ENCODE assay signal across 13 cellular contexts in genomic region chr12:75852143-75852542, GRCh38.
DNase-seq lines count a peak whose midpoint lies in the region; ATAC-seq and TF ChIP-seq lines count a peak whose summit lies in the region.
"Had no signal": no experiment of that assay in that cellular context is flagged by ENCODE, and none has a peak within 500 bp of the region (broad histone marks: within the 10 kb centered on the region; RNA-seq: fewer than 3 reads in every experiment).

No MANE protein-coding gene starts in this region.

- H3K9ac ChIP-seq in BLaER1 (no peak overlapping the region), PC-3 (ENCODE audit: low read length) (peak overlapping the region; percentile 42; the same call in 1 of the 2 replicates)

- no peak overlapping the region for H3K4me3 ChIP-seq in BLaER1
- H3K4me3 ChIP-seq in PC-3 (ENCODE audit: low read length): no peak overlapping the region
- H3K4me3 ChIP-seq in fibroblast of the aortic adventitia (ENCODE audit: low read depth, low read length): no peak overlapping the region

- H3K27ac ChIP-seq in BLaER1 (no peak overlapping the region), PC-3 (ENCODE audit: low read length) (peak overlapping the region; percentile 93)

- H3F3A ChIP-seq in PC-3 (ENCODE audit: low read length, unreplicated experiment): no peaks in the 10 kb centered on the region

- H4K20me1 ChIP-seq in BLaER1 (no peaks in the 10 kb centered on the region), PC-3 (ENCODE audit: low read length) (no peaks in the 10 kb centered on the region)

- no peaks in the 10 kb centered on the region for H3K9me2 ChIP-seq in PC-3 (replicated peaks; ENCODE audit: low read length)

- intact Hi-C loops in PC-3 (cut with micrococcal nuclease): no loop called here

- H3K27me3 Mint-ChIP-seq in HFFc6 (ENCODE audit: insufficient read depth): no peaks in the 10 kb centered on the region; the same call in none of the 2 replicates

- H3K4me2 ChIP-seq in BLaER1 (peak overlapping the region; percentile 79), PC-3 (ENCODE audit: low read length) (peak overlapping the region; percentile 60)

- no peaks in the 10 kb centered on the region for H3K27me3 ChIP-seq in BLaER1
- H3K27me3 ChIP-seq in PC-3 (ENCODE audit: low read length): no peaks in the 10 kb centered on the region

- H3K36me3 ChIP-seq in BLaER1: no peaks in the 10 kb centered on the region
- no peaks in the 10 kb centered on the region for H3K36me3 ChIP-seq in PC-3 (ENCODE audit: low read depth, low read length)

- CTCF ChIA-PET in PC-3 (lab: Charles Lee): no interaction called here

- POLR2A ChIA-PET in PC-3 (lab: Charles Lee; ENCODE audit: unreplicated experiment): no interaction called here

- H3K9me3 ChIP-seq in BLaER1: no peaks in the 10 kb centered on the region
- no peaks in the 10 kb centered on the region for H3K9me3 ChIP-seq in PC-3 (ENCODE audit: low read length)

- H3K4me3 Mint-ChIP-seq in HFFc6: no peak overlapping the region
- H3K4me3 Mint-ChIP-seq: activated CD4-positive, alpha-beta memory T cell treated with anti-CD3 and anti-CD28 coated beads, Interleukin-2, amount 10 ng/mL, durations not matched to agents 7 days and 5 days; nephron progenitor cell; T-helper 2 cell treated with Interferon-gamma antibody and Interleukin-4, amounts not matched to agents 5 μg/mL and 100 μg/mL, for 36 hours had no signal

- H3K4me1 ChIP-seq in BLaER1: peaks cover 52% of the 10 kb centered on the region
- peaks cover 44% of the 10 kb centered on the region for H3K4me1 ChIP-seq in PC-3 (ENCODE audit: insufficient read depth, low read length)

- peak; percentile 35 for DNase-seq in HFFc6
- DNase-seq in PC-3: peak; percentile 72
- DNase-seq in fibroblast of the aortic adventitia (ENCODE audit: low read depth): peak; percentile 43
- no peak for DNase-seq in superior temporal gyrus (ENCODE audit: extremely low spot score)
- DNase-seq: activated CD4-positive, alpha-beta memory T cell treated with anti-CD3 and anti-CD28 coated beads, Interleukin-2, amount 10 ng/mL, durations not matched to agents 7 days and 5 days; hippocampal formation; left ventricle myocardium superior; nephron progenitor cell had no signal

- H3K9me3 Mint-ChIP-seq in HFFc6: no peaks in the 10 kb centered on the region
- H3K9me3 Mint-ChIP-seq: activated CD4-positive, alpha-beta memory T cell treated with anti-CD3 and anti-CD28 coated beads, Interleukin-2, amount 10 ng/mL, durations not matched to agents 7 days and 5 days; nephron progenitor cell had no signal

- ATAC-seq in PC-3: peak; percentile 57
- no peak for ATAC-seq in GM19023 (IDR thresholded peaks at IDR 0.05; ENCODE audit: unreplicated experiment)
- ATAC-seq in HG02885 (IDR thresholded peaks at IDR 0.05; ENCODE audit: poor library complexity, unreplicated experiment): no peak
- ATAC-seq in HG03159 (IDR thresholded peaks at IDR 0.05; ENCODE audit: unreplicated experiment): no peak
- ATAC-seq: left ventricle myocardium superior had no signal

- H3K4me1 Mint-ChIP-seq in HFFc6 (ENCODE audit: low read depth): peaks cover 76% of the 10 kb centered on the region
- H3K4me1 Mint-ChIP-seq: activated CD4-positive, alpha-beta memory T cell treated with anti-CD3 and anti-CD28 coated beads, Interleukin-2, amount 10 ng/mL, durations not matched to agents 7 days and 5 days had no signal

- no TSS peak for BruUV-seq in PC-3 (replicated peaks; lab: Mats Ljungman, UMichigan)

- no peak overlapping the region for H2AFZ ChIP-seq in PC-3 (ENCODE audit: low read length)

- H3K27ac Mint-ChIP-seq in HFFc6: peak overlapping the region; percentile 0; the same call in 1 of the 2 replicates
- H3K27ac Mint-ChIP-seq: activated CD4-positive, alpha-beta memory T cell treated with anti-CD3 and anti-CD28 coated beads, Interleukin-2, amount 10 ng/mL, durations not matched to agents 7 days and 5 days; T-helper 2 cell treated with Interferon-gamma antibody and Interleukin-4, amounts not matched to agents 5 μg/mL and 100 μg/mL, for 36 hours had no signal

- TF ChIP-seq CTCF in HFFc6 (IDR thresholded peaks at IDR 0.05) (no peak), PC-3 (conservative IDR thresholded peaks at IDR 0.05; ENCODE audit: low read depth, low read length) (no peak), fibroblast of the aortic adventitia (IDR thresholded peaks at IDR 0.05; ENCODE audit: insufficient read depth, low read length) (no peak)

- 0 out of 2 replicates have a peak, but pooled peaks cover 1% of the 10 kb centered on the region for H3K36me3 Mint-ChIP-seq in HFFc6 (ENCODE audit: low read depth)

- H3K79me2 ChIP-seq in PC-3 (ENCODE audit: low read length): no peaks in the 10 kb centered on the region
